In the genomic region with DNA sequence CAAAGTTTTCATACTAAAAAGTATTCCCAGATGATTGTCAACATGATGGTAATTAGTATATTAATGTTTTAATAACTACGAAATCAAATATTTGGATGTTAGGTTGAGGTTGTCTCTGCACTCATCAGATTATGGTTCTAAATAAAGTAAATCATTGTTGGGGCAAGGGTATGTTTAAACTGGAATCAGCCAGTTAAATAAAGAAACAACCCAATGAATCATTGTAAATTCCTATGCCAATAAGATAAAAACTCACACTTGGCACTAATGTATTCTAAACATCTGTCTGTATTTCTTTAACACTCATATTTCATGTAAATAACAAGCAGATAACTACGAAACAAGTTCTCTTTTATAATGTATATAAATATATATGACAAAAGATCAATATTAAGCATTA, we compare ENCODE assay signal across 22 cellular contexts.
"Had no signal": no experiment of that assay in that cellular context is flagged by ENCODE, and none has a peak within 500 bp of the region (broad histone marks: within the 10 kb centered on the region; RNA-seq: fewer than 3 reads in every experiment).

No MANE protein-coding gene starts in this region.

- H3K36me3 ChIP-seq: adrenal gland had no signal

- H3K4me1 Mint-ChIP-seq: activated CD4-positive, alpha-beta T cell treated with anti-CD3 and anti-CD28 coated beads, Interleukin-2, amount 10 ng/mL, durations not matched to agents 24 days and 14 days; activated naive CD4-positive, alpha-beta T cell treated with anti-CD3 and anti-CD28 coated beads, Interleukin-2, amount 10 ng/mL, durations not matched to agents 7 days and 5 days had no signal

- H3K36me3 Mint-ChIP-seq: activated CD4-positive, alpha-beta memory T cell treated with anti-CD3 and anti-CD28 coated beads for 36 hours; activated naive CD4-positive, alpha-beta T cell treated with anti-CD3 and anti-CD28 coated beads, Interleukin-2, amount 10 ng/mL, durations not matched to agents 7 days and 5 days had no signal

- H3K4me3 Mint-ChIP-seq: activated B cell treated with CpG ODN at 0.5 μM for 24 hours; activated CD4-positive, alpha-beta memory T cell treated with anti-CD3 and anti-CD28 coated beads for 36 hours; activated CD4-positive, alpha-beta T cell treated with anti-CD3 and anti-CD28 coated beads, Interleukin-2, amount 10 ng/mL, durations not matched to agents 24 days and 14 days; activated naive CD4-positive, alpha-beta T cell treated with anti-CD3 and anti-CD28 coated beads, Interleukin-2, amount 10 ng/mL, durations not matched to agents 7 days and 5 days; activated naive CD8-positive, alpha-beta T cell treated with anti-CD3 and anti-CD28 coated beads for 36 hours; activated T-cell treated with anti-CD3 and anti-CD28 coated beads, Interleukin-2, amount 50 U/mL, for 4 hours; T-helper 1 cell treated with Interleukin-12 subunit alpha and Interleukin-12 subunit beta and Interleukin-4 antibody, amounts not matched to agents 30 μg/mL and 1 μg/mL, for 36 hours had no signal

- H3K27ac ChIP-seq: adrenal gland had no signal

- DNase-seq: activated B cell treated with CpG ODN at 0.5 μM for 24 hours; activated CD4-positive, alpha-beta memory T cell treated with anti-CD3 and anti-CD28 coated beads for 36 hours; activated CD4-positive, alpha-beta T cell treated with anti-CD3 and anti-CD28 coated beads for 1 hour; activated CD4-positive, alpha-beta T cell treated with anti-CD3 and anti-CD28 coated beads, Interleukin-2, amount 10 ng/mL, durations not matched to agents 24 days and 14 days; activated CD8-positive, alpha-beta memory T cell treated with anti-CD3 and anti-CD28 coated beads for 24 hours; activated effector memory CD4-positive, alpha-beta T cell treated with anti-CD3 and anti-CD28 coated beads, Interleukin-2, amount 50 U/mL, for 16 hours; activated naive CD4-positive, alpha-beta T cell treated with anti-CD3 and anti-CD28 coated beads, Interleukin-2, amount 10 ng/mL, durations not matched to agents 7 days and 5 days; activated naive CD8-positive, alpha-beta T cell treated with anti-CD3 and anti-CD28 coated beads for 36 hours; activated T-cell treated with anti-CD3 and anti-CD28 coated beads, Interleukin-2, amount 50 U/mL, for 4 hours; adrenal gland; anterior cingulate cortex; MM.1S; NCI-H1105; NCI-H1436 treated with DMSO at 0.1 percent for 48 hours; NCI-H187; NCI-H2081 treated with DMSO at 0.1 percent for 48 hours; NCI-H446; NCI-H524; PC-3; SHP77 treated with DMSO at 0.1 percent for 48 hours; T-helper 9 cell had no signal

- H3K4me3 ChIP-seq: adrenal gland had no signal

- H3K27me3 Mint-ChIP-seq: activated B cell treated with CpG ODN at 0.5 μM for 24 hours; activated CD4-positive, alpha-beta memory T cell treated with anti-CD3 and anti-CD28 coated beads for 36 hours; activated CD4-positive, alpha-beta T cell treated with anti-CD3 and anti-CD28 coated beads, Interleukin-2, amount 10 ng/mL, durations not matched to agents 24 days and 14 days; activated naive CD4-positive, alpha-beta T cell treated with anti-CD3 and anti-CD28 coated beads, Interleukin-2, amount 10 ng/mL, durations not matched to agents 7 days and 5 days; activated naive CD8-positive, alpha-beta T cell treated with anti-CD3 and anti-CD28 coated beads for 36 hours had no signal

- H3K9me3 ChIP-seq: adrenal gland had no signal

- H3K27ac Mint-ChIP-seq: activated B cell treated with CpG ODN at 0.5 μM for 24 hours; activated CD4-positive, alpha-beta memory T cell treated with anti-CD3 and anti-CD28 coated beads for 36 hours; activated CD4-positive, alpha-beta T cell treated with anti-CD3 and anti-CD28 coated beads, Interleukin-2, amount 10 ng/mL, durations not matched to agents 24 days and 14 days; activated naive CD4-positive, alpha-beta T cell treated with anti-CD3 and anti-CD28 coated beads, Interleukin-2, amount 10 ng/mL, durations not matched to agents 7 days and 5 days; activated naive CD8-positive, alpha-beta T cell treated with anti-CD3 and anti-CD28 coated beads for 36 hours; T-helper 1 cell treated with Interleukin-12 subunit alpha and Interleukin-12 subunit beta and Interleukin-4 antibody, amounts not matched to agents 30 μg/mL and 1 μg/mL, for 36 hours had no signal

- H3K27me3 ChIP-seq: adrenal gland had no signal

- ATAC-seq: activated T-cell treated with anti-CD3 and anti-CD28 coated beads, Interleukin-2, amount 50 U/mL, for 4 hours; PC-3 had no signal

- H3K9me3 Mint-ChIP-seq: activated CD4-positive, alpha-beta memory T cell treated with anti-CD3 and anti-CD28 coated beads for 36 hours had no signal
